1 cellular context compared by ENCODE assay signal in genomic region chr16:4616047-4616811, GRCh38.
TF ChIP-seq lines count a peak whose summit lies in the region.

No MANE protein-coding gene starts in this region.

TF ChIP-seq in HepG2, 621 proteins besides CTCF, POLR2A, EP300 and RAD21 (continued from another document and continues in another):
- TF ChIP-seq, protein P1, sequence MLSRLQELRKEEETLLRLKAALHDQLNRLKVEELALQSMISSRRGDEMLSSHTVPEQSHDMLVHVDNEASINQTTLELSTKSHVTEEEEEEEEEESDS (CRISPR knock-in tag; IDR thresholded peaks at IDR 0.05; ENCODE audit: borderline replicate concordance) = no peak
- TF ChIP-seq, protein P2, sequence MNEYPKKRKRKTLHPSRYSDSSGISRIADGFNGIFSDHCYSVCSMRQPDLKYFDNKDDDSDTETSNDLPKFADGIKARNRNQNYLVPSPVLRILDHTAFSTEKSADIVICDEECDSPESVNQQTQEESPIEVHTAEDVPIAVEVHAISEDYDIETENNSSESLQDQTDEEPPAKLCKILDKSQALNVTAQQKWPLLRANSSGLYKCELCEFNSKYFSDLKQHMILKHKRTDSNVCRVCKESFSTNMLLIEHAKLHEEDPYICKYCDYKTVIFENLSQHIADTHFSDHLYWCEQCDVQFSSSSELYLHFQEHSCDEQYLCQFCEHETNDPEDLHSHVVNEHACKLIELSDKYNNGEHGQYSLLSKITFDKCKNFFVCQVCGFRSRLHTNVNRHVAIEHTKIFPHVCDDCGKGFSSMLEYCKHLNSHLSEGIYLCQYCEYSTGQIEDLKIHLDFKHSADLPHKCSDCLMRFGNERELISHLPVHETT (CRISPR knock-in tag; conservative IDR thresholded peaks at IDR 0.05) = 0 out of 2 replicates have a peak, but pooled peaks have one; percentile 48
- TF ChIP-seq POGZ (CRISPR knock-in tag; IDR thresholded peaks at IDR 0.05) = peak; percentile 56; the same call in 1 of the 2 replicates
- peak; percentile 56; the same call in 1 of the 2 replicates for TF ChIP-seq BHLHE40 (IDR thresholded peaks at IDR 0.05; ENCODE audit: low read length)
- TF ChIP-seq, protein P3, sequence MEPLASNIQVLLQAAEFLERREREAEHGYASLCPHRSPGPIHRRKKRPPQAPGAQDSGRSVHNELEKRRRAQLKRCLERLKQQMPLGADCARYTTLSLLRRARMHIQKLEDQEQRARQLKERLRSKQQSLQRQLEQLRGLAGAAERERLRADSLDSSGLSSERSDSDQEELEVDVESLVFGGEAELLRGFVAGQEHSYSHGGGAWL (CRISPR knock-in tag; IDR thresholded peaks at IDR 0.05) = no peak
- peak; percentile 93 for TF ChIP-seq ATF1 (CRISPR knock-in tag; IDR thresholded peaks at IDR 0.05)
- TF ChIP-seq SIX4 (CRISPR knock-in tag; IDR thresholded peaks at IDR 0.05) = peak; percentile 40; the same call in 1 of the 2 replicates
- TF ChIP-seq RORA (CRISPR knock-in tag; IDR thresholded peaks at IDR 0.05) = no peak
- no peak for TF ChIP-seq CEBPB (IDR thresholded peaks at IDR 0.05; ENCODE audit: borderline replicate concordance, low read depth, low read length)
- TF ChIP-seq SMYD3 (CRISPR knock-in tag; IDR thresholded peaks at IDR 0.05) = 0 out of 2 replicates have a peak, but pooled peaks have one; percentile 22
- TF ChIP-seq ZNF263 (CRISPR knock-in tag; IDR thresholded peaks at IDR 0.05) = 0 out of 2 replicates have a peak, but pooled peaks have one; percentile 19
- TF ChIP-seq ZNF460 (CRISPR knock-in tag; IDR thresholded peaks at IDR 0.05; ENCODE audit: borderline replicate concordance) = no peak
- TF ChIP-seq, protein P4, sequence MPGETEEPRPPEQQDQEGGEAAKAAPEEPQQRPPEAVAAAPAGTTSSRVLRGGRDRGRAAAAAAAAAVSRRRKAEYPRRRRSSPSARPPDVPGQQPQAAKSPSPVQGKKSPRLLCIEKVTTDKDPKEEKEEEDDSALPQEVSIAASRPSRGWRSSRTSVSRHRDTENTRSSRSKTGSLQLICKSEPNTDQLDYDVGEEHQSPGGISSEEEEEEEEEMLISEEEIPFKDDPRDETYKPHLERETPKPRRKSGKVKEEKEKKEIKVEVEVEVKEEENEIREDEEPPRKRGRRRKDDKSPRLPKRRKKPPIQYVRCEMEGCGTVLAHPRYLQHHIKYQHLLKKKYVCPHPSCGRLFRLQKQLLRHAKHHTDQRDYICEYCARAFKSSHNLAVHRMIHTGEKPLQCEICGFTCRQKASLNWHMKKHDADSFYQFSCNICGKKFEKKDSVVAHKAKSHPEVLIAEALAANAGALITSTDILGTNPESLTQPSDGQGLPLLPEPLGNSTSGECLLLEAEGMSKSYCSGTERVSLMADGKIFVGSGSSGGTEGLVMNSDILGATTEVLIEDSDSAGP (CRISPR knock-in tag; IDR thresholded peaks at IDR 0.05; ENCODE audit: borderline replicate concordance) = peak; percentile 28
- TF ChIP-seq, protein P5, sequence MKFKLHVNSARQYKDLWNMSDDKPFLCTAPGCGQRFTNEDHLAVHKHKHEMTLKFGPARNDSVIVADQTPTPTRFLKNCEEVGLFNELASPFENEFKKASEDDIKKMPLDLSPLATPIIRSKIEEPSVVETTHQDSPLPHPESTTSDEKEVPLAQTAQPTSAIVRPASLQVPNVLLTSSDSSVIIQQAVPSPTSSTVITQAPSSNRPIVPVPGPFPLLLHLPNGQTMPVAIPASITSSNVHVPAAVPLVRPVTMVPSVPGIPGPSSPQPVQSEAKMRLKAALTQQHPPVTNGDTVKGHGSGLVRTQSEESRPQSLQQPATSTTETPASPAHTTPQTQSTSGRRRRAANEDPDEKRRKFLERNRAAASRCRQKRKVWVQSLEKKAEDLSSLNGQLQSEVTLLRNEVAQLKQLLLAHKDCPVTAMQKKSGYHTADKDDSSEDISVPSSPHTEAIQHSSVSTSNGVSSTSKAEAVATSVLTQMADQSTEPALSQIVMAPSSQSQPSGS (CRISPR knock-in tag; IDR thresholded peaks at IDR 0.05) = peak; percentile 79; the same call in 1 of the 2 replicates
- TF ChIP-seq PBX3 (CRISPR knock-in tag; IDR thresholded peaks at IDR 0.05; ENCODE audit: borderline replicate concordance) = 0 out of 2 replicates have a peak, but pooled peaks have one; percentile 49
- peak; percentile 41; the same call in 1 of the 2 replicates for TF ChIP-seq KDM5A (IDR thresholded peaks at IDR 0.05; ENCODE audit: borderline replicate concordance, low read length)
- peak; percentile 97 for TF ChIP-seq THAP11 (CRISPR knock-in tag; IDR thresholded peaks at IDR 0.05)
- no peak; the same call in 1 of the 2 replicates for TF ChIP-seq ZNF24 (IDR thresholded peaks at IDR 0.05)
- TF ChIP-seq ZSCAN9 (CRISPR knock-in tag; IDR thresholded peaks at IDR 0.05; ENCODE audit: borderline replicate concordance) = peak; percentile 59; the same call in 1 of the 2 replicates
- TF ChIP-seq ZNF496 (CRISPR knock-in tag; IDR thresholded peaks at IDR 0.05; ENCODE audit: insufficient replicate concordance) = no peak
- peak; percentile 75 for TF ChIP-seq HNRNPLL (IDR thresholded peaks at IDR 0.05; ENCODE audit: low read depth, low read length, poor library complexity, severe bottlenecking)
- TF ChIP-seq ZNF232 (CRISPR knock-in tag; IDR thresholded peaks at IDR 0.05; ENCODE audit: borderline replicate concordance) = peak; percentile 59; the same call in 1 of the 2 replicates
- TF ChIP-seq ZNF143 (CRISPR knock-in tag; IDR thresholded peaks at IDR 0.05) = peak; percentile 92
- peak; percentile 63 for TF ChIP-seq FOXO1 (CRISPR knock-in tag; IDR thresholded peaks at IDR 0.05)
- no peak for TF ChIP-seq BCL6 (CRISPR knock-in tag; IDR thresholded peaks at IDR 0.05)
- peak; percentile 46; the same call in 1 of the 2 replicates for TF ChIP-seq MAZ (IDR thresholded peaks at IDR 0.05; ENCODE audit: borderline replicate concordance, low read depth, low read length)
- TF ChIP-seq MAZ (CRISPR knock-in tag; IDR thresholded peaks at IDR 0.05; ENCODE audit: low read depth) = peak; percentile 27
- TF ChIP-seq DR1 (CRISPR knock-in tag; IDR thresholded peaks at IDR 0.05) = 0 out of 2 replicates have a peak, but pooled peaks have one; percentile 37
- peak; percentile 51; the same call in 1 of the 2 replicates for TF ChIP-seq ZMYM4 (CRISPR knock-in tag; IDR thresholded peaks at IDR 0.05)
- TF ChIP-seq ZBTB43 (CRISPR knock-in tag; conservative IDR thresholded peaks at IDR 0.05) = peak; percentile 74
- TF ChIP-seq, protein P6, sequence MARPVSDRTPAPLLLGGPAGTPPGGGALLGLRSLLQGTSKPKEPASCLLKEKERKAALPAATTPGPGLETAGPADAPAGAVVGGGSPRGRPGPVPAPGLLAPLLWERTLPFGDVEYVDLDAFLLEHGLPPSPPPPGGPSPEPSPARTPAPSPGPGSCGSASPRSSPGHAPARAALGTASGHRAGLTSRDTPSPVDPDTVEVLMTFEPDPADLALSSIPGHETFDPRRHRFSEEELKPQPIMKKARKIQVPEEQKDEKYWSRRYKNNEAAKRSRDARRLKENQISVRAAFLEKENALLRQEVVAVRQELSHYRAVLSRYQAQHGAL (CRISPR knock-in tag; IDR thresholded peaks at IDR 0.05; ENCODE audit: not compliant biosample characterization) = no peak
- TF ChIP-seq SRSF1 (optimal IDR thresholded peaks at IDR 0.05; ENCODE audit: low read depth, low read length) = peak; percentile 39
- peak; percentile 88 for TF ChIP-seq HCFC1 (IDR thresholded peaks at IDR 0.05; ENCODE audit: low read depth, low read length)
- TF ChIP-seq FOXK2 (IDR thresholded peaks at IDR 0.05) = peak; percentile 80
- TF ChIP-seq RBM39 (IDR thresholded peaks at IDR 0.05; ENCODE audit: low read depth, low read length, poor library complexity, severe bottlenecking) = peak; percentile 68
- TF ChIP-seq, protein P7, sequence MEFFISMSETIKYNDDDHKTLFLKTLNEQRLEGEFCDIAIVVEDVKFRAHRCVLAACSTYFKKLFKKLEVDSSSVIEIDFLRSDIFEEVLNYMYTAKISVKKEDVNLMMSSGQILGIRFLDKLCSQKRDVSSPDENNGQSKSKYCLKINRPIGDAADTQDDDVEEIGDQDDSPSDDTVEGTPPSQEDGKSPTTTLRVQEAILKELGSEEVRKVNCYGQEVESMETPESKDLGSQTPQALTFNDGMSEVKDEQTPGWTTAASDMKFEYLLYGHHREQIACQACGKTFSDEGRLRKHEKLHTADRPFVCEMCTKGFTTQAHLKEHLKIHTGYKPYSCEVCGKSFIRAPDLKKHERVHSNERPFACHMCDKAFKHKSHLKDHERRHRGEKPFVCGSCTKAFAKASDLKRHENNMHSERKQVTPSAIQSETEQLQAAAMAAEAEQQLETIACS (CRISPR knock-in tag; IDR thresholded peaks at IDR 0.05) = 0 out of 2 replicates have a peak, but pooled peaks have one; percentile 33
- peak; percentile 25; the same call in 1 of the 2 replicates for TF ChIP-seq RERE (CRISPR knock-in tag; IDR thresholded peaks at IDR 0.05; ENCODE audit: low read depth)
- TF ChIP-seq ZNF563 (CRISPR knock-in tag; IDR thresholded peaks at IDR 0.05) = 0 out of 2 replicates have a peak, but pooled peaks have one; percentile 43
- no peak for TF ChIP-seq ZNF34 (CRISPR knock-in tag; IDR thresholded peaks at IDR 0.05; ENCODE audit: borderline replicate concordance)
- peak; percentile 81 for TF ChIP-seq YEATS4 (CRISPR knock-in tag; IDR thresholded peaks at IDR 0.05; ENCODE audit: borderline replicate concordance)
- 0 out of 2 replicates have a peak, but pooled peaks have one; percentile 13 for TF ChIP-seq MYPOP (CRISPR knock-in tag; IDR thresholded peaks at IDR 0.05)
- peak; percentile 90 for TF ChIP-seq ELF1 (CRISPR knock-in tag; IDR thresholded peaks at IDR 0.05)
- peak; percentile 63; the same call in 1 of the 2 replicates for TF ChIP-seq NFKB2 (CRISPR knock-in tag; IDR thresholded peaks at IDR 0.05; ENCODE audit: borderline replicate concordance)
- TF ChIP-seq ZNF776 (CRISPR knock-in tag; IDR thresholded peaks at IDR 0.05) = 0 out of 2 replicates have a peak, but pooled peaks have one; percentile 53
- no peak for TF ChIP-seq ZNF3 (CRISPR knock-in tag; IDR thresholded peaks at IDR 0.05)
- TF ChIP-seq, protein P8, sequence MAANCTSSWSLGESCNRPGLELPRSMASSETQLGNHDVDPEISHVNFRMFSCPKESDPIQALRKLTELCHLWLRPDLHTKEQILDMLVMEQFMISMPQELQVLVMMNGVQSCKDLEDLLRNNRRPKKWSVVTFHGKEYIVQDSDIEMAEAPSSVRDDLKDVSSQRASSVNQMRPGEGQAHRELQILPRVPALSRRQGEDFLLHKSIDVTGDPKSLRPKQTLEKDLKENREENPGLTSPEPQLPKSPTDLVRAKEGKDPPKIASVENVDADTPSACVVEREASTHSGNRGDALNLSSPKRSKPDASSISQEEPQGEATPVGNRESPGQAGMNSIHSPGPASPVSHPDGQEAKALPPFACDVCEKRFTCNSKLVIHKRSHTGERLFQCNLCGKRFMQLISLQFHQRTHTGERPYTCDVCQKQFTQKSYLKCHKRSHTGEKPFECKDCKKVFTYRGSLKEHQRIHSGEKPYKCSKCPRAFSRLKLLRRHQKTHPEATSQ (CRISPR knock-in tag; IDR thresholded peaks at IDR 0.05; ENCODE audit: borderline replicate concordance) = no peak
